In genomic region chr11:22521226-22521625, GRCh38 we compare ENCODE assay signal across 12 cellular contexts.
DNase-seq lines count a peak whose midpoint lies in the region; ATAC-seq and TF ChIP-seq lines count a peak whose summit lies in the region.
"Had no signal": no experiment of that assay in that cellular context is flagged by ENCODE, and none has a peak within 500 bp of the region (broad histone marks: within the 10 kb centered on the region; RNA-seq: fewer than 3 reads in every experiment).

No MANE protein-coding gene starts in this region.

- H3K4me3 Mint-ChIP-seq in Calu3 (ENCODE audit: low read depth, unreplicated experiment): no peak overlapping the region
- H3K4me3 Mint-ChIP-seq in immature natural killer cell: no peak overlapping the region
- H3K4me3 Mint-ChIP-seq: activated naive CD8-positive, alpha-beta T cell treated with anti-CD3 and anti-CD28 coated beads, Interleukin-2, amount 10 ng/mL, durations not matched to agents 7 days and 5 days; T-helper 17 cell had no signal

- no peaks in the 10 kb centered on the region for H3K79me1 ChIP-seq in IMR-90 (ENCODE audit: low read depth in 1 of 2, low read length in 2 of 2)

- no peak overlapping the region for H2BK20ac ChIP-seq in IMR-90 (ENCODE audit: low read depth, low read length)

- no CpG with 5 or more reads among the region's 2 CpGs for WGBS in IMR-90 (ENCODE audit: extremely low coverage in 2 of 2, insufficient read length in 1 of 2), 2 experiments

- no peak overlapping the region for H3K4ac ChIP-seq in IMR-90 (ENCODE audit: low read depth, low read length)

- no peak overlapping the region for H3K23ac ChIP-seq in IMR-90 (ENCODE audit: low read depth, low read length)

- H3K27me3 Mint-ChIP-seq in Calu3 (ENCODE audit: unreplicated experiment) (no peaks in the 10 kb centered on the region), immature natural killer cell (ENCODE audit: low read depth in 3 of 3) (peaks cover 0 to 1% (median 0%) of the 10 kb centered on the region in 3 donors)
- H3K27me3 Mint-ChIP-seq: activated naive CD8-positive, alpha-beta T cell treated with anti-CD3 and anti-CD28 coated beads, Interleukin-2, amount 10 ng/mL, durations not matched to agents 7 days and 5 days had no signal

- ATAC-seq in GM21367 (IDR thresholded peaks at IDR 0.05; ENCODE audit: unreplicated experiment) (peak; percentile 51), IMR-90 (ENCODE audit: low read depth) (no peak)
- ATAC-seq: sciatic nerve, T-helper 17 cell had no signal

- peak; percentile 27 for DNase-seq in Calu3
- peak; percentile 48 for DNase-seq in IMR-90
- peak; percentile 53 for DNase-seq in epithelial cell of prostate (ENCODE audit: low read depth, low spot score)
- DNase-seq in immature natural killer cell: no peak
- no peak for DNase-seq in NCI-H510A (lab: John Stamatoyannopoulos, UW)
- DNase-seq in NOMO-1 (lab: John Stamatoyannopoulos, UW; ENCODE audit: unreplicated experiment in 2 of 2): no peak
- no peak for DNase-seq in NCI-H2227 treated with DMSO at 0.1 percent for 48 hours (lab: John Stamatoyannopoulos, UW)
- DNase-seq: activated naive CD8-positive, alpha-beta T cell treated with anti-CD3 and anti-CD28 coated beads, Interleukin-2, amount 10 ng/mL, durations not matched to agents 7 days and 5 days; T-helper 17 cell had no signal

- no peak overlapping the region for H2AFZ ChIP-seq in IMR-90 (replicated peaks; ENCODE audit: low read length, poor library complexity)

- H2AK5ac ChIP-seq in IMR-90 (ENCODE audit: low read depth, low read length): no peak overlapping the region

- H3K27ac ChIP-seq in IMR-90 (ENCODE audit: insufficient read depth, low read length) (no peak overlapping the region), epithelial cell of prostate (no peak overlapping the region)
- H3K27ac ChIP-seq: suprapubic skin had no signal

- H4K8ac ChIP-seq in IMR-90 (ENCODE audit: low read depth in 2 of 2, low read length in 2 of 2): no peak overlapping the region

- H2BK15ac ChIP-seq in IMR-90 (ENCODE audit: low read depth, low read length): no peak overlapping the region

- H4K5ac ChIP-seq in IMR-90 (ENCODE audit: low read depth, low read length): no peak overlapping the region

- no peaks in the 10 kb centered on the region for H3K27me3 ChIP-seq in IMR-90 (ENCODE audit: control insufficient read depth, insufficient read depth, low read length)
- H3K27me3 ChIP-seq: suprapubic skin had no signal

- H2BK120ac ChIP-seq in IMR-90 (ENCODE audit: low read depth, low read length): no peak overlapping the region

- no peak overlapping the region for H3K4me2 ChIP-seq in IMR-90 (ENCODE audit: low read depth, low read length)

- H3K36me3 ChIP-seq in IMR-90 (ENCODE audit: control insufficient read depth, insufficient read depth, low read length): no peaks in the 10 kb centered on the region
- H3K36me3 ChIP-seq: suprapubic skin had no signal

- no peak overlapping the region for H3K27ac Mint-ChIP-seq in Calu3 (ENCODE audit: unreplicated experiment)
- H3K27ac Mint-ChIP-seq in immature natural killer cell: no peak overlapping the region
- H3K27ac Mint-ChIP-seq: activated naive CD8-positive, alpha-beta T cell treated with anti-CD3 and anti-CD28 coated beads, Interleukin-2, amount 10 ng/mL, durations not matched to agents 7 days and 5 days; T-helper 17 cell had no signal

- no peak overlapping the region for H3K18ac ChIP-seq in IMR-90 (ENCODE audit: low read depth, low read length)

- BruUV-seq in Calu3 (replicated peaks; lab: Mats Ljungman, UMichigan) (no TSS peak), IMR-90 (replicated peaks; lab: Mats Ljungman, UMichigan) (no TSS peak)

- H3K4me1 Mint-ChIP-seq in Calu3 (ENCODE audit: low read depth, unreplicated experiment): no peaks in the 10 kb centered on the region
- no peaks in the 10 kb centered on the region for H3K4me1 Mint-ChIP-seq in immature natural killer cell
- H3K4me1 Mint-ChIP-seq: activated naive CD8-positive, alpha-beta T cell treated with anti-CD3 and anti-CD28 coated beads, Interleukin-2, amount 10 ng/mL, durations not matched to agents 7 days and 5 days; T-helper 17 cell had no signal

- H3K9me3 ChIP-seq in IMR-90 (ENCODE audit: control insufficient read depth, insufficient read depth, low read length): no peaks in the 10 kb centered on the region
- H3K9me3 ChIP-seq: suprapubic skin had no signal

- no peak overlapping the region for H3K4me3 ChIP-seq in IMR-90 (ENCODE audit: insufficient read depth, low read depth, low read length)
- H3K4me3 ChIP-seq: suprapubic skin had no signal

- intact Hi-C loops in Calu3 (cut with micrococcal nuclease; ENCODE audit: unreplicated experiment): no loop called here
- intact Hi-C loops in IMR-90 (cut with micrococcal nuclease): no loop called here

- no peak overlapping the region for H3K56ac ChIP-seq in IMR-90 (ENCODE audit: extremely low read depth, insufficient read depth, low read length)

- POLR2A ChIA-PET in IMR-90 (lab: Charles Lee; ENCODE audit: unreplicated experiment): no interaction called here

- in situ Hi-C loops in IMR-90 (cut with MboI; ENCODE audit: low sequenced_read_pairs): no loop called here

- no peak for TF ChIP-seq RAD21 in IMR-90 (IDR thresholded peaks at IDR 0.05; ENCODE audit: low read length)

- no peak overlapping the region for H4K91ac ChIP-seq in IMR-90 (ENCODE audit: insufficient read depth, low read depth, low read length)

- H2BK5ac ChIP-seq in IMR-90 (ENCODE audit: low read depth, low read length, poor library complexity, severe bottlenecking): no peak overlapping the region

- no peaks in the 10 kb centered on the region for H3K4me1 ChIP-seq in IMR-90 (ENCODE audit: control insufficient read depth, insufficient read depth, low read length)
- H3K4me1 ChIP-seq: suprapubic skin had no signal

- no peaks in the 10 kb centered on the region for H4K20me1 ChIP-seq in IMR-90 (ENCODE audit: insufficient read depth, low read length)

- no peaks in the 10 kb centered on the region for H3K36me3 Mint-ChIP-seq in Calu3 (ENCODE audit: insufficient read depth, unreplicated experiment)
- no peaks in the 10 kb centered on the region for H3K36me3 Mint-ChIP-seq in immature natural killer cell
- H3K36me3 Mint-ChIP-seq: activated naive CD8-positive, alpha-beta T cell treated with anti-CD3 and anti-CD28 coated beads, Interleukin-2, amount 10 ng/mL, durations not matched to agents 7 days and 5 days had no signal

- H3K9me3 Mint-ChIP-seq in Calu3 (ENCODE audit: low read depth, unreplicated experiment) (no peaks in the 10 kb centered on the region), immature natural killer cell (peaks cover 0 to 2% (median 0%) of the 10 kb centered on the region in 6 donors)
- H3K9me3 Mint-ChIP-seq: activated naive CD8-positive, alpha-beta T cell treated with anti-CD3 and anti-CD28 coated beads, Interleukin-2, amount 10 ng/mL, durations not matched to agents 7 days and 5 days had no signal

- no peak overlapping the region for H3K14ac ChIP-seq in IMR-90 (replicated peaks; ENCODE audit: low read depth, low read length)

- no peak for TF ChIP-seq POLR2A in IMR-90 (IDR thresholded peaks at IDR 0.05; ENCODE audit: low read depth, low read length)

- no peak overlapping the region for H3K9ac ChIP-seq in IMR-90 (ENCODE audit: low read depth, low read length)

- no peak overlapping the region for H2AK9ac ChIP-seq in IMR-90 (replicated peaks; ENCODE audit: low read depth, low read length, poor library complexity)

- dilution Hi-C loops in IMR-90 (cut with HindIII; ENCODE audit: low sequenced_read_pairs, unreplicated experiment): no loop called here

- H3K9me1 ChIP-seq in IMR-90 (ENCODE audit: insufficient read depth, low read length): no peaks in the 10 kb centered on the region

- CTCF ChIA-PET in Calu3 (lab: Charles Lee) (no interaction called here), IMR-90 (lab: Yijun Ruan, JAX) (no interaction called here)

- TF ChIP-seq CTCF in Calu3 (IDR thresholded peaks at IDR 0.05; ENCODE audit: unreplicated experiment) (no peak), IMR-90 (conservative IDR thresholded peaks at IDR 0.05; ENCODE audit: low read depth, low read length) (no peak)

TF ChIP-seq in IMR-90, 13 proteins besides CTCF, POLR2A, EP300 and RAD21:
- TF ChIP-seq RCOR1 (IDR thresholded peaks at IDR 0.05; ENCODE audit: insufficient replicate concordance, low read length): no peak
- TF ChIP-seq, protein P1, sequence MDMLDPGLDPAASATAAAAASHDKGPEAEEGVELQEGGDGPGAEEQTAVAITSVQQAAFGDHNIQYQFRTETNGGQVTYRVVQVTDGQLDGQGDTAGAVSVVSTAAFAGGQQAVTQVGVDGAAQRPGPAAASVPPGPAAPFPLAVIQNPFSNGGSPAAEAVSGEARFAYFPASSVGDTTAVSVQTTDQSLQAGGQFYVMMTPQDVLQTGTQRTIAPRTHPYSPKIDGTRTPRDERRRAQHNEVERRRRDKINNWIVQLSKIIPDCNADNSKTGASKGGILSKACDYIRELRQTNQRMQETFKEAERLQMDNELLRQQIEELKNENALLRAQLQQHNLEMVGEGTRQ (IDR thresholded peaks at IDR 0.05; ENCODE audit: low read depth, low read length): peak; percentile 47; the same call in 1 of the 2 replicates

Comparison
In these comparisons a context has a peak if more than half of its experiments do, and no peak if none do; other contexts are left out.
1. DNase-seq: peak in Calu3 (single experiment), IMR-90 (single experiment) and epithelial cell of prostate (single experiment); none in immature natural killer cell (0 of 3), NCI-H510A (single experiment), NOMO-1 (0 of 2) and NCI-H2227 treated with DMSO at 0.1 percent for 48 hours (single experiment).